Comparison of ENCODE assay signal across 1 cellular context in genomic region chr5:442335-443238, GRCh38.
TF ChIP-seq lines count a peak whose summit lies in the region.

EXOC3 (plus strand) TSS chr5:443176; CDS start chr5:446206, 3,030 bp downstream.

TF ChIP-seq in K562, 482 proteins besides CTCF, POLR2A, EP300 and RAD21 (continued from another document and continues in another):
- TF ChIP-seq AFF4 (CRISPR knock-in tag; IDR thresholded peaks at IDR 0.05) (peak; percentile 75; the same call in 1 of the 2 replicates), ZNF644 (tag; IDR thresholded peaks at IDR 0.05; ENCODE audit: low read depth) (no peak), EP400 (IDR thresholded peaks at IDR 0.05) (peak; percentile 83), CREB1 (IDR thresholded peaks at IDR 0.05) (peak; percentile 12; the same call in 1 of the 2 replicates), CREB1 (CRISPR knock-in tag; IDR thresholded peaks at IDR 0.05) (peak; percentile 42; the same call in 1 of the 2 replicates), MAZ (CRISPR knock-in tag; conservative IDR thresholded peaks at IDR 0.05 in 1 of 2, IDR thresholded peaks at IDR 0.05 in 1 of 2) (peak; percentile 57 to 83), CCAR2 (IDR thresholded peaks at IDR 0.05; ENCODE audit: low read depth, low read length) (no peak), ZNF23 (CRISPR knock-in tag; IDR thresholded peaks at IDR 0.05) (no peak), TAL1 (IDR thresholded peaks at IDR 0.05) (no peak), RNF2 (IDR thresholded peaks at IDR 0.05) (0 out of 2 replicates have a peak, but pooled peaks have one; percentile 16), DIDO1 (tag; IDR thresholded peaks at IDR 0.05; ENCODE audit: low read depth) (no peak), ZNF232 (CRISPR knock-in tag; IDR thresholded peaks at IDR 0.05) (no peak), POLR2G (IDR thresholded peaks at IDR 0.05; ENCODE audit: low read depth, low read length) (peak; percentile 96), ZNF707 (CRISPR knock-in tag; conservative IDR thresholded peaks at IDR 0.05) (no peak), NCOA6 (IDR thresholded peaks at IDR 0.05) (no peak), KDM4B (IDR thresholded peaks at IDR 0.05; ENCODE audit: borderline replicate concordance in 2 of 2, low read depth in 1 of 2) (peak in 1 of 2 experiments; percentile 91; a peak in 2 of 4 replicates), BRCA1 (IDR thresholded peaks at IDR 0.05) (no peak), BRCA1 (CRISPR knock-in tag; IDR thresholded peaks at IDR 0.05) (0 out of 2 replicates have a peak, but pooled peaks have one; percentile 77), KDM5B (IDR thresholded peaks at IDR 0.05; ENCODE audit: insufficient replicate concordance, low read depth, low read length) (peak; percentile 92), E2F3 (CRISPR knock-in tag; IDR thresholded peaks at IDR 0.05) (0 out of 2 replicates have a peak, but pooled peaks have one; percentile 38), GATAD2A (IDR thresholded peaks at IDR 0.05) (peak; percentile 41; the same call in 1 of the 2 replicates), KLF13 (tag; IDR thresholded peaks at IDR 0.05; ENCODE audit: borderline replicate concordance, low read depth) (no peak), DEAF1 (CRISPR knock-in tag; IDR thresholded peaks at IDR 0.05) (no peak), SMARCB1 (IDR thresholded peaks at IDR 0.05; ENCODE audit: insufficient read length, low read depth) (no peak)
- TF ChIP-seq, protein P1, sequence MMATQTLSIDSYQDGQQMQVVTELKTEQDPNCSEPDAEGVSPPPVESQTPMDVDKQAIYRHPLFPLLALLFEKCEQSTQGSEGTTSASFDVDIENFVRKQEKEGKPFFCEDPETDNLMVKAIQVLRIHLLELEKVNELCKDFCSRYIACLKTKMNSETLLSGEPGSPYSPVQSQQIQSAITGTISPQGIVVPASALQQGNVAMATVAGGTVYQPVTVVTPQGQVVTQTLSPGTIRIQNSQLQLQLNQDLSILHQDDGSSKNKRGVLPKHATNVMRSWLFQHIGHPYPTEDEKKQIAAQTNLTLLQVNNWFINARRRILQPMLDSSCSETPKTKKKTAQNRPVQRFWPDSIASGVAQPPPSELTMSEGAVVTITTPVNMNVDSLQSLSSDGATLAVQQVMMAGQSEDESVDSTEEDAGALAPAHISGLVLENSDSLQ (IDR thresholded peaks at IDR 0.05), result peak; percentile 50; the same call in 1 of the 2 replicates
- TF ChIP-seq, protein P2, sequence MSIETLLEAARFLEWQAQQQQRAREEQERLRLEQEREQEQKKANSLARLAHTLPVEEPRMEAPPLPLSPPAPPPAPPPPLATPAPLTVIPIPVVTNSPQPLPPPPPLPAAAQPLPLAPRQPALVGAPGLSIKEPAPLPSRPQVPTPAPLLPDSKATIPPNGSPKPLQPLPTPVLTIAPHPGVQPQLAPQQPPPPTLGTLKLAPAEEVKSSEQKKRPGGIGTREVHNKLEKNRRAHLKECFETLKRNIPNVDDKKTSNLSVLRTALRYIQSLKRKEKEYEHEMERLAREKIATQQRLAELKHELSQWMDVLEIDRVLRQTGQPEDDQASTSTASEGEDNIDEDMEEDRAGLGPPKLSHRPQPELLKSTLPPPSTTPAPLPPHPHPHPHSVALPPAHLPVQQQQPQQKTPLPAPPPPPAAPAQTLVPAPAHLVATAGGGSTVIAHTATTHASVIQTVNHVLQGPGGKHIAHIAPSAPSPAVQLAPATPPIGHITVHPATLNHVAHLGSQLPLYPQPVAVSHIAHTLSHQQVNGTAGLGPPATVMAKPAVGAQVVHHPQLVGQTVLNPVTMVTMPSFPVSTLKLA (conservative IDR thresholded peaks at IDR 0.05), result peak; percentile 62 to 84; a peak in 3 of 4 replicates
- TF ChIP-seq, protein P3, sequence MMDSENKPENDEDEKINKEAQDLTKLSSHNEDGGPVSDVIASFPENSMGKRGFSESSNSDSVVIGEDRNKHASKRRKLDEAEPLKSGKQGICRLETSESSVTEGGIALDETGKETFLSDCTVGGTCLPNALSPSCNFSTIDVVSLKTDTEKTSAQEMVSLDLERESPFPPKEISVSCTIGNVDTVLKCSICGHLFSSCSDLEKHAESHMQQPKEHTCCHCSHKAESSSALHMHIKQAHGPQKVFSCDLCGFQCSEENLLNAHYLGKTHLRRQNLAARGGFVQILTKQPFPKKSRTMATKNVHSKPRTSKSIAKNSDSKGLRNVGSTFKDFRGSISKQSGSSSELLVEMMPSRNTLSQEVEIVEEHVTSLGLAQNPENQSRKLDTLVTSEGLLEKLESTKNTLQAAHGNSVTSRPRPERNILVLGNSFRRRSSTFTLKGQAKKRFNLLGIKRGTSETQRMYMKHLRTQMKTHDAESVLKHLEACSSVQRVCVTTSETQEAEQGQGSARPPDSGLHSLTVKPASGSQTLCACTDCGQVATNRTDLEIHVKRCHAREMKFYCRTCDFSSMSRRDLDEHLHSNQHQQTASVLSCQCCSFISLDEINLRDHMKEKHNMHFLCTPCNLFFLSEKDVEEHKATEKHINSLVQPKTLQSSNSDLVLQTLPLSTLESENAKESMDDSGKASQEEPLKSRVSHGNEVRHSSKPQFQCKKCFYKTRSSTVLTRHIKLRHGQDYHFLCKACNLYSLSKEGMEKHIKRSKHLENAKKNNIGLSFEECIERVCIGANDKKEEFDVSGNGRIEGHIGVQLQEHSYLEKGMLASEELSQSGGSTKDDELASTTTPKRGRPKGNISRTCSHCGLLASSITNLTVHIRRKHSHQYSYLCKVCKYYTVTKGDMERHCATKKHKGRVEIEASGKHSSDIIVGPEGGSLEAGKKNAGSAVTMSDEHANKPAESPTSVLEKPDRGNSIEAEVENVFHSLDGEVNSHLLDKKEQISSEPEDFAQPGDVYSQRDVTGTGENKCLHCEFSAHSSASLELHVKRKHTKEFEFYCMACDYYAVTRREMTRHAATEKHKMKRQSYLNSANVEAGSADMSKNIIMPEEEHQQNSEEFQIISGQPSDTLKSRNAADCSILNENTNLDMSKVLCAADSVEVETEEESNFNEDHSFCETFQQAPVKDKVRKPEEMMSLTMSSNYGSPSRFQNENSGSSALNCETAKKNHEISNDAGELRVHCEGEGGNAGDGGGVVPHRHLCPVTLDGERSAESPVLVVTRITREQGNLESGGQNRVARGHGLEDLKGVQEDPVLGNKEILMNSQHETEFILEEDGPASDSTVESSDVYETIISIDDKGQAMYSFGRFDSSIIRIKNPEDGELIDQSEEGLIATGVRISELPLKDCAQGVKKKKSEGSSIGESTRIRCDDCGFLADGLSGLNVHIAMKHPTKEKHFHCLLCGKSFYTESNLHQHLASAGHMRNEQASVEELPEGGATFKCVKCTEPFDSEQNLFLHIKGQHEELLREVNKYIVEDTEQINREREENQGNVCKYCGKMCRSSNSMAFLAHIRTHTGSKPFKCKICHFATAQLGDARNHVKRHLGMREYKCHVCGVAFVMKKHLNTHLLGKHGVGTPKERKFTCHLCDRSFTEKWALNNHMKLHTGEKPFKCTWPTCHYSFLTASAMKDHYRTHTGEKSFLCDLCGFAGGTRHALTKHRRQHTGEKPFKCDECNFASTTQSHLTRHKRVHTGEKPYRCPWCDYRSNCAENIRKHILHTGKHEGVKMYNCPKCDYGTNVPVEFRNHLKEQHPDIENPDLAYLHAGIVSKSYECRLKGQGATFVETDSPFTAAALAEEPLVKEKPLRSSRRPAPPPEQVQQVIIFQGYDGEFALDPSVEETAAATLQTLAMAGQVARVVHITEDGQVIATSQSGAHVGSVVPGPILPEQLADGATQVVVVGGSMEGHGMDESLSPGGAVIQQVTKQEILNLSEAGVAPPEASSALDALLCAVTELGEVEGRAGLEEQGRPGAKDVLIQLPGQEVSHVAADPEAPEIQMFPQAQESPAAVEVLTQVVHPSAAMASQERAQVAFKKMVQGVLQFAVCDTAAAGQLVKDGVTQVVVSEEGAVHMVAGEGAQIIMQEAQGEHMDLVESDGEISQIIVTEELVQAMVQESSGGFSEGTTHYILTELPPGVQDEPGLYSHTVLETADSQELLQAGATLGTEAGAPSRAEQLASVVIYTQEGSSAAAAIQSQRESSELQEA (IDR thresholded peaks at IDR 0.05; ENCODE audit: low read depth), result no peak
- TF ChIP-seq, protein P4, sequence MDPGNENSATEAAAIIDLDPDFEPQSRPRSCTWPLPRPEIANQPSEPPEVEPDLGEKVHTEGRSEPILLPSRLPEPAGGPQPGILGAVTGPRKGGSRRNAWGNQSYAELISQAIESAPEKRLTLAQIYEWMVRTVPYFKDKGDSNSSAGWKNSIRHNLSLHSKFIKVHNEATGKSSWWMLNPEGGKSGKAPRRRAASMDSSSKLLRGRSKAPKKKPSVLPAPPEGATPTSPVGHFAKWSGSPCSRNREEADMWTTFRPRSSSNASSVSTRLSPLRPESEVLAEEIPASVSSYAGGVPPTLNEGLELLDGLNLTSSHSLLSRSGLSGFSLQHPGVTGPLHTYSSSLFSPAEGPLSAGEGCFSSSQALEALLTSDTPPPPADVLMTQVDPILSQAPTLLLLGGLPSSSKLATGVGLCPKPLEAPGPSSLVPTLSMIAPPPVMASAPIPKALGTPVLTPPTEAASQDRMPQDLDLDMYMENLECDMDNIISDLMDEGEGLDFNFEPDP (CRISPR knock-in tag; IDR thresholded peaks at IDR 0.05), result no peak
- TF ChIP-seq, protein P5, sequence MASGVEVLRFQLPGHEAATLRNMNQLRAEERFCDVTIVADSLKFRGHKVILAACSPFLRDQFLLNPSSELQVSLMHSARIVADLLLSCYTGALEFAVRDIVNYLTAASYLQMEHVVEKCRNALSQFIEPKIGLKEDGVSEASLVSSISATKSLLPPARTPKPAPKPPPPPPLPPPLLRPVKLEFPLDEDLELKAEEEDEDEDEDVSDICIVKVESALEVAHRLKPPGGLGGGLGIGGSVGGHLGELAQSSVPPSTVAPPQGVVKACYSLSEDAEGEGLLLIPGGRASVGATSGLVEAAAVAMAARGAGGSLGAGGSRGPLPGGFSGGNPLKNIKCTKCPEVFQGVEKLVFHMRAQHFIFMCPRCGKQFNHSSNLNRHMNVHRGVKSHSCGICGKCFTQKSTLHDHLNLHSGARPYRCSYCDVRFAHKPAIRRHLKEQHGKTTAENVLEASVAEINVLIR (CRISPR knock-in tag; IDR thresholded peaks at IDR 0.05), result 0 out of 2 replicates have a peak, but pooled peaks have one; percentile 26
- TF ChIP-seq, protein P6, sequence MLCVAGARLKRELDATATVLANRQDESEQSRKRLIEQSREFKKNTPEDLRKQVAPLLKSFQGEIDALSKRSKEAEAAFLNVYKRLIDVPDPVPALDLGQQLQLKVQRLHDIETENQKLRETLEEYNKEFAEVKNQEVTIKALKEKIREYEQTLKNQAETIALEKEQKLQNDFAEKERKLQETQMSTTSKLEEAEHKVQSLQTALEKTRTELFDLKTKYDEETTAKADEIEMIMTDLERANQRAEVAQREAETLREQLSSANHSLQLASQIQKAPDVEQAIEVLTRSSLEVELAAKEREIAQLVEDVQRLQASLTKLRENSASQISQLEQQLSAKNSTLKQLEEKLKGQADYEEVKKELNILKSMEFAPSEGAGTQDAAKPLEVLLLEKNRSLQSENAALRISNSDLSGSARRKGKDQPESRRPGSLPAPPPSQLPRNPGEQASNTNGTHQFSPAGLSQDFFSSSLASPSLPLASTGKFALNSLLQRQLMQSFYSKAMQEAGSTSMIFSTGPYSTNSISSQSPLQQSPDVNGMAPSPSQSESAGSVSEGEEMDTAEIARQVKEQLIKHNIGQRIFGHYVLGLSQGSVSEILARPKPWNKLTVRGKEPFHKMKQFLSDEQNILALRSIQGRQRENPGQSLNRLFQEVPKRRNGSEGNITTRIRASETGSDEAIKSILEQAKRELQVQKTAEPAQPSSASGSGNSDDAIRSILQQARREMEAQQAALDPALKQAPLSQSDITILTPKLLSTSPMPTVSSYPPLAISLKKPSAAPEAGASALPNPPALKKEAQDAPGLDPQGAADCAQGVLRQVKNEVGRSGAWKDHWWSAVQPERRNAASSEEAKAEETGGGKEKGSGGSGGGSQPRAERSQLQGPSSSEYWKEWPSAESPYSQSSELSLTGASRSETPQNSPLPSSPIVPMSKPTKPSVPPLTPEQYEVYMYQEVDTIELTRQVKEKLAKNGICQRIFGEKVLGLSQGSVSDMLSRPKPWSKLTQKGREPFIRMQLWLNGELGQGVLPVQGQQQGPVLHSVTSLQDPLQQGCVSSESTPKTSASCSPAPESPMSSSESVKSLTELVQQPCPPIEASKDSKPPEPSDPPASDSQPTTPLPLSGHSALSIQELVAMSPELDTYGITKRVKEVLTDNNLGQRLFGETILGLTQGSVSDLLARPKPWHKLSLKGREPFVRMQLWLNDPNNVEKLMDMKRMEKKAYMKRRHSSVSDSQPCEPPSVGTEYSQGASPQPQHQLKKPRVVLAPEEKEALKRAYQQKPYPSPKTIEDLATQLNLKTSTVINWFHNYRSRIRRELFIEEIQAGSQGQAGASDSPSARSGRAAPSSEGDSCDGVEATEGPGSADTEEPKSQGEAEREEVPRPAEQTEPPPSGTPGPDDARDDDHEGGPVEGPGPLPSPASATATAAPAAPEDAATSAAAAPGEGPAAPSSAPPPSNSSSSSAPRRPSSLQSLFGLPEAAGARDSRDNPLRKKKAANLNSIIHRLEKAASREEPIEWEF (CRISPR knock-in tag; IDR thresholded peaks at IDR 0.05), result 0 out of 2 replicates have a peak, but pooled peaks have one; percentile 20
